In the genomic region with DNA sequence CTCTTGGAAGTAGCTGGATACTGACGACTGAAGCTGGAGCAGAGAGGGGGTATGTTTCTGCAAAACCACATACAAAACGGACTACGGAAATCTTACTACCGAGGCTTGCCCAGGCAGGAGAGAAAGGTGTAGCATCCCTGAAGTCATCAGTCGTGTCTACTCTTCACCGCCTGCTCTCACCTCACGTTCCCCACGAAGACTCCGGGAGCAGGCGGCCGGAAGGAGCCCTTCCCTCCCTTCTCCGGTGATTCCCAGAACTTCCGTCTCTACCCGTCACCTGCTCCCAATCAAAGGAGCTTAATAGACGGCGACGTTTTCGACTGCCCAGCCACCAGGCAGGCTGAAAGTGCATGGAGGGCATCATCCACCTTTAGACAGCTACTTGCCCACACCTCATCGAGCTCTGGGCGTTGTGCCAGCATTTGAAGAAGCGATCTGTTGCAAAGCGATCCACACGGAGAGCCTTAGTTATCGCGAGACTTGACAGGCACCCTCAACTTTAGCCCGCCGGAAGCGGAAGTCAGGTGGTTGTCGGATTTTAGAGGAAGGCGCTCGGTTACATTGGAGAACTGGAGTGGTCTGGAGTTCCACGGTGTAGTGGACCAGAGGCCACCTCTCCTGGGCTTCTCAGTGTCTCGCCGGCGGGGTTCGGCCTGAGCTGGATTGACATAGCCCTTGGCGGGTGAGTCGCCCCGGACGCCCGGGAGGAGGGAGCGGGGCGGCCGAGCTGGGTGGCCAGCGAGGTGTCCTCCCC, we compare ENCODE assay signal across 8 cellular contexts. TPM values are rescaled to one million over a fixed set of nuclear protein-coding genes. Genes with fewer than 3 reads are reported as not detected.
A peak's percentile ranks its signal among the peaks of the same experiment; 100 is the strongest.
DNase-seq lines count a peak whose midpoint lies in the region; TF ChIP-seq lines count a peak whose summit lies in the region.

TSS of gene RAMAC (plus strand) at position 523 of the 754 bp plus-strand sequence. CDS start 2,809 bp downstream, outside the sequence.

- no peaks in the 10 kb centered on the region for H3K27me3 Mint-ChIP-seq in activated naive CD4-positive, alpha-beta T cell treated with anti-CD3 and anti-CD28 coated beads, Interleukin-2, amount 50 U/mL, for 24 hours

- H3K36me3 ChIP-seq in suprapubic skin, result peaks cover 20% of the 10 kb centered on the region

- H3K27ac Mint-ChIP-seq in activated naive CD4-positive, alpha-beta T cell treated with anti-CD3 and anti-CD28 coated beads, Interleukin-2, amount 50 U/mL, for 24 hours, result peak within 1 kb of the TSS; percentile 91

- H3K27ac ChIP-seq in suprapubic skin, result peak within 1 kb of the TSS; percentile 81

- H3K36me3 Mint-ChIP-seq in activated naive CD4-positive, alpha-beta T cell treated with anti-CD3 and anti-CD28 coated beads, Interleukin-2, amount 50 U/mL, for 24 hours, result peaks cover 7% of the 10 kb centered on the region

- 5% methylated on average over 36 of the region's 45 CpGs for WGBS in suprapubic skin

- peaks cover 16% of the 10 kb centered on the region for H3K4me1 ChIP-seq in suprapubic skin

- H3K27me3 ChIP-seq in suprapubic skin, result no peaks in the 10 kb centered on the region

- TF ChIP-seq POLR2A in suprapubic skin (IDR thresholded peaks at IDR 0.05), result peak; percentile 32 to 47

- H3K9me3 Mint-ChIP-seq in activated naive CD4-positive, alpha-beta T cell treated with anti-CD3 and anti-CD28 coated beads, Interleukin-2, amount 50 U/mL, for 24 hours, result no peaks in the 10 kb centered on the region

- peak; percentile 78 for DNase-seq in GM04503 (ENCODE audit: low read depth)
- DNase-seq in HFF-Myc (ENCODE audit: extremely low read depth, low read depth), result peak; percentile 92
- DNase-seq in NAMALWA (ENCODE audit: low spot score), result peak; percentile 99
- DNase-seq in SK-N-DZ (ENCODE audit: low spot score), result peak; percentile 96
- DNase-seq in globus pallidus (ENCODE audit: low spot score), result peak; percentile 92
- peak in 55 of 56 donors; percentile 49 to 98 (median 89) for DNase-seq in nucleus accumbens (lab: John Stamatoyannopoulos, UW)
- peak; percentile 96 to 97 for DNase-seq in suprapubic skin (ENCODE audit: low spot score in 2 of 2)

- no peak for TF ChIP-seq EP300 in suprapubic skin (IDR thresholded peaks at IDR 0.05)

- H3K4me1 Mint-ChIP-seq in activated naive CD4-positive, alpha-beta T cell treated with anti-CD3 and anti-CD28 coated beads, Interleukin-2, amount 50 U/mL, for 24 hours, result peaks cover 40% of the 10 kb centered on the region

- no peaks in the 10 kb centered on the region for H3K9me3 ChIP-seq in suprapubic skin

- peak within 1 kb of the TSS; percentile 77 for H3K4me3 ChIP-seq in HFF-Myc (replicated peaks; ENCODE audit: low read depth, low read length)
- peak within 1 kb of the TSS; percentile 88 for H3K4me3 ChIP-seq in suprapubic skin

- TF ChIP-seq CTCF in HFF-Myc (IDR thresholded peaks at IDR 0.05; ENCODE audit: low read depth, low read length, missing control alignments) (no peak), suprapubic skin (IDR thresholded peaks at IDR 0.05) (no peak)

- peak within 1 kb of the TSS; percentile 98 for H3K4me3 Mint-ChIP-seq in activated naive CD4-positive, alpha-beta T cell treated with anti-CD3 and anti-CD28 coated beads, Interleukin-2, amount 50 U/mL, for 24 hours

RNA-seq across cellular contexts. Expression of gene RAMAC, which starts in this region (rescaled TPM):
- polyA plus RNA-seq in SK-N-DZ (2014; cell fraction: cytosol; rRNA removed), result 50.5 and 57.6 TPM in 2 replicates
- polyA plus RNA-seq in SK-N-DZ (2014; cell fraction: nucleus; rRNA removed), result 22.9 and 26.3 TPM in 2 replicates
- 10 to 100 TPM; 15.9 to 37.0 (median 22.1) TPM for total RNA-seq in suprapubic skin

Comparison
In these comparisons a context has a peak if more than half of its experiments do, and no peak if none do; other contexts are left out.
1. Peak in every context shown above with its lines: DNase-seq, H3K4me3 ChIP-seq and H3K27ac ChIP-seq.